ENCODE assay signal across 8 cellular contexts in the genomic region with DNA sequence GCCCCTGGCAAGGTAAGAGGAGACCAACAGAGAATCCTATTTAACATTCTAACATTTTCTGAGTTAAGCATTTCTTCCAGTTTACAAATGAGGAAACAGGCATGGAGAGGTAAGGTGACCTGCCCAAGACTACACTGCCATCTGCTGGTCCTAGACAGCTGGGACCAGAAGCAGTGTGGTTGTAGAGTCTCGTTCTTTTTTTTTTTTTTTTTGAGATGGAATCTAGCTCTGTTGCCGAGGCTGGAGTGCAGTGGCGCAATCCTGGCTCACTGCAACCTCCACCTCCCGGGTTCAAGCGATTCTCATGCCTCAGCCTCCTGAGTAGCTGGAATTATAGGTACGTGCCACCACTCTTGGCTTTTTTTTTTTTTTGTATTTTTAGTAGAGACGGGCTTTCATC. TPM values are rescaled to one million over a fixed set of nuclear protein-coding genes. Genes with fewer than 3 reads are reported as not detected.
DNase-seq lines count a peak whose midpoint lies in the region; ATAC-seq and TF ChIP-seq lines count a peak whose summit lies in the region.
"Not testable (repeated sequence)": the region's sequence is repeated elsewhere in the genome, so short reads cannot be mapped to it uniquely, and the experiment has no call there.

No MANE protein-coding gene starts in this region.

- H3K9me2 ChIP-seq in HCT116 (ENCODE audit: insufficient read depth): not testable (repeated sequence)

- ATAC-seq in HCT116 (peak; percentile 89), foreskin keratinocyte (peak; percentile 81)
- peak; percentile 98 for ATAC-seq in stimulated activated naive B cell treated with anti-CD40 and anti-IgM and Interleukin-4, amounts not matched to agents 10 μg/mL and 1 μg/mL and 100 μg/mL, for 72 hours (replicated peaks)

- CTCF ChIA-PET in HCT116 (lab: Charles Lee): interaction anchor here (0.6 to 2.6 kb wide), 18 partner anchors 8 to 264 kb away, joined by 3 to 16 read pairs (median 4); partner anchors contain the start of gene ACP2

- H3K36me3 ChIP-seq in HCT116 (ENCODE audit: control insufficient read depth in 1 of 2, insufficient read depth in 2 of 2, low read length in 2 of 2); neural progenitor cell: not testable (repeated sequence)

- not testable (repeated sequence) for H3K9me3 Mint-ChIP-seq in neural progenitor cell; stimulated activated naive B cell treated with anti-CD40 and anti-IgM and Interleukin-4, amounts not matched to agents 10 μg/mL and 1 μg/mL and 100 μg/mL, for 72 hours

- RAD21 ChIA-PET in HCT116 (lab: Charles Lee; ENCODE audit: low non-redundant PET in 1 of 2, low total read pairs in 2 of 2, uncharacterized antibody in 2 of 2, unreplicated experiment in 2 of 2): interaction anchor here (0.6 to 0.7 kb wide), 5 partner anchors 79 to 268 kb away, joined by 3 to 5 read pairs (median 3); no protein-coding TSS in a partner anchor

- not testable (repeated sequence) for H3K4me1 ChIP-seq in HCT116 (ENCODE audit: control insufficient read depth in 1 of 2, insufficient read depth in 2 of 2, low read length in 2 of 2); foreskin keratinocyte; neural progenitor cell

- not testable (repeated sequence) for H3K9ac ChIP-seq in HCT116 (ENCODE audit: low read length); neural progenitor cell

- H4K20me1 ChIP-seq in HCT116 (ENCODE audit: insufficient read depth); neural progenitor cell (ENCODE audit: low read depth): not testable (repeated sequence)

- intact Hi-C loops in HCT116 (cut with micrococcal nuclease): loop anchor here (1.0 kb wide), 1 partner anchor 80 kb away; no protein-coding TSS in a partner anchor

- POLR2A ChIA-PET in HCT116 (lab: Charles Lee): interaction anchor here (0.7 to 1.3 kb wide), 3 partner anchors 50 to 314 kb away, joined by 3 to 4 read pairs (median 4); no protein-coding TSS in a partner anchor

- TF ChIP-seq POLR2A in HCT116 (IDR thresholded peaks at IDR 0.05; ENCODE audit: borderline replicate concordance, extremely low read depth, insufficient read depth, insufficient read length): not testable (repeated sequence)

- H3K4me3 Mint-ChIP-seq in neural progenitor cell; stimulated activated naive B cell treated with anti-CD40 and anti-IgM and Interleukin-4, amounts not matched to agents 10 μg/mL and 1 μg/mL and 100 μg/mL, for 72 hours: not testable (repeated sequence)

- not testable (repeated sequence) for H3K4me1 Mint-ChIP-seq in neural progenitor cell
- peaks cover 11% of the 10 kb centered on the region in 2 donors for H3K4me1 Mint-ChIP-seq in stimulated activated naive B cell treated with anti-CD40 and anti-IgM and Interleukin-4, amounts not matched to agents 10 μg/mL and 1 μg/mL and 100 μg/mL, for 72 hours

- not testable (repeated sequence) for H3F3A ChIP-seq in neural progenitor cell (ENCODE audit: low read depth)

- peak; percentile 83 for TF ChIP-seq RAD21 in HCT116 (IDR thresholded peaks at IDR 0.05; ENCODE audit: low read depth)

- DNase-seq in DMS153 treated with DMSO at 0.1 percent for 48 hours (lab: John Stamatoyannopoulos, UW; ENCODE audit: unreplicated experiment): peak; percentile 65
- DNase-seq in HCT116 (ENCODE audit: low read depth, low spot score): peak; percentile 62
- DNase-seq in NCI-H187 treated with DMSO at 0.1 percent for 48 hours (lab: John Stamatoyannopoulos, UW): peak; percentile 83
- DNase-seq in SKM-1 treated with dmso at 0.1 percent for 144 hours (lab: John Stamatoyannopoulos, UW; ENCODE audit: unreplicated experiment): peak; percentile 88
- peak; percentile 60 for DNase-seq in activated naive CD4-positive, alpha-beta T cell treated with Interleukin-2 at 50 U/mL for 16 hours
- peak; percentile 23 to 57 for DNase-seq in foreskin keratinocyte
- peak; percentile 83 for DNase-seq in neural progenitor cell (ENCODE audit: low spot score)
- peak; percentile 65 for DNase-seq in stimulated activated naive B cell treated with anti-CD40 and anti-IgM and Interleukin-4, amounts not matched to agents 10 μg/mL and 1 μg/mL and 100 μg/mL, for 72 hours

- not testable (repeated sequence) for H3K4me3 ChIP-seq in HCT116 (replicated peaks in 1 of 2; ENCODE audit: low read depth in 1 of 2, low read length in 2 of 2); neural progenitor cell

- not testable (repeated sequence) for H3K79me2 ChIP-seq in HCT116 (ENCODE audit: insufficient read depth, low read length); neural progenitor cell (ENCODE audit: low read depth)

- not testable (repeated sequence) for BruUV-seq in HCT116 (replicated peaks; lab: Mats Ljungman, UMichigan)

- not testable (repeated sequence) for H3K9me3 ChIP-seq in HCT116 (ENCODE audit: control insufficient read depth in 1 of 2, insufficient read depth in 1 of 2, low read depth in 1 of 2, low read length in 2 of 2); neural progenitor cell (ENCODE audit: low read depth)

- H3K27me3 Mint-ChIP-seq in neural progenitor cell (ENCODE audit: insufficient read depth, low read depth); stimulated activated naive B cell treated with anti-CD40 and anti-IgM and Interleukin-4, amounts not matched to agents 10 μg/mL and 1 μg/mL and 100 μg/mL, for 72 hours: not testable (repeated sequence)

- peak overlapping the region; percentile 28 for H3K27ac Mint-ChIP-seq in neural progenitor cell
- H3K27ac Mint-ChIP-seq in stimulated activated naive B cell treated with anti-CD40 and anti-IgM and Interleukin-4, amounts not matched to agents 10 μg/mL and 1 μg/mL and 100 μg/mL, for 72 hours: peak overlapping the region; percentile 71

- not testable (repeated sequence) for H3K36me3 Mint-ChIP-seq in neural progenitor cell; stimulated activated naive B cell treated with anti-CD40 and anti-IgM and Interleukin-4, amounts not matched to agents 10 μg/mL and 1 μg/mL and 100 μg/mL, for 72 hours

- H3K27ac ChIP-seq in HCT116 (ENCODE audit: low read depth, low read length); foreskin keratinocyte; neural progenitor cell: not testable (repeated sequence)

- not testable (repeated sequence) for H3K27me3 ChIP-seq in HCT116 (ENCODE audit: insufficient read depth, low read length); foreskin keratinocyte; neural progenitor cell

- peak; percentile 76 to 86 (median 77); a peak in 5 of 6 replicates for TF ChIP-seq CTCF in HCT116 (IDR thresholded peaks at IDR 0.05 in 2 of 3, conservative IDR thresholded peaks at IDR 0.05 in 1 of 3; ENCODE audit: borderline replicate concordance in 1 of 3, insufficient read depth in 1 of 3, low read depth in 2 of 3, low read length in 2 of 3)
- peak; percentile 85 for TF ChIP-seq CTCF in foreskin keratinocyte (conservative IDR thresholded peaks at IDR 0.05)
- TF ChIP-seq CTCF in neural progenitor cell (IDR thresholded peaks at IDR 0.05): peak; percentile 77

- not testable (repeated sequence) for H3K4me2 ChIP-seq in HCT116 (ENCODE audit: low read length); neural progenitor cell

- not testable (repeated sequence) for H2AFZ ChIP-seq in HCT116 (ENCODE audit: low read depth, low read length, poor library complexity, severe bottlenecking)
- peak overlapping the region; percentile 31 for H2AFZ ChIP-seq in neural progenitor cell (replicated peaks)

TF ChIP-seq in HCT116, 20 proteins besides CTCF, POLR2A, EP300 and RAD21:
- peak; percentile 47; the same call in 1 of the 2 replicates for TF ChIP-seq CEBPB (IDR thresholded peaks at IDR 0.05; ENCODE audit: low read depth)
- 0 out of 2 replicates have a peak, but pooled peaks have one; percentile 15 for TF ChIP-seq CBX3 (IDR thresholded peaks at IDR 0.05; ENCODE audit: low read depth)
TF ChIP-seq in HCT116: peak in this region for 2; not testable (repeated sequence) for 18.

RNA-seq across cellular contexts. Expression of gene RAPSN, which starts 5.3 kb away (rescaled TPM):
- total RNA-seq in HCT116 (2021; ENCODE audit: unreplicated experiment) (0.57 TPM), foreskin keratinocyte (0.14 and 0.18 TPM in 2 replicates), neural progenitor cell (ENCODE audit: low replicate concordance) (not detected in 2 replicates)
- polyA plus RNA-seq in HCT116 (2012): 0.17 and 0.41 TPM in 2 replicates
- polyA plus RNA-seq in foreskin keratinocyte: 0.10 and 0.32 TPM in 2 replicates

RNA-seq across cellular contexts. Expression of gene PSMC3, which starts 28.0 kb away (rescaled TPM):
- 155 TPM for total RNA-seq in HCT116 (2021; ENCODE audit: unreplicated experiment)
- polyA plus RNA-seq in HCT116 (2012): 224 and 256 TPM in 2 replicates
- total RNA-seq in foreskin keratinocyte: 209 and 242 TPM in 2 replicates
- 249 and 296 TPM in 2 replicates for polyA plus RNA-seq in foreskin keratinocyte
- total RNA-seq in neural progenitor cell (ENCODE audit: low replicate concordance): 126 and 175 TPM in 2 replicates

RNA-seq across cellular contexts. Expression of gene SLC39A13, which starts 45.9 kb away (rescaled TPM):
- 23.9 TPM for total RNA-seq in HCT116 (2021; ENCODE audit: unreplicated experiment)
- 15.9 and 17.1 TPM in 2 replicates for polyA plus RNA-seq in HCT116 (2012)
- 48.2 and 58.1 TPM in 2 replicates for total RNA-seq in foreskin keratinocyte
- 64.6 and 70.8 TPM in 2 replicates for polyA plus RNA-seq in foreskin keratinocyte
- 11.3 and 36.4 TPM in 2 replicates for total RNA-seq in neural progenitor cell (ENCODE audit: low replicate concordance)
